In genomic region chr1:183004146-183004545, GRCh38 we compare ENCODE assay signal across 22 cellular contexts. TPM values are rescaled to one million over a fixed set of nuclear protein-coding genes. Genes with fewer than 3 reads are reported as not detected.
"Had no signal": no experiment of that assay in that cellular context is flagged by ENCODE, and none has a peak within 500 bp of the region (broad histone marks: within the 10 kb centered on the region; RNA-seq: fewer than 3 reads in every experiment).

No MANE protein-coding gene starts in this region.

- H3K9me3 ChIP-seq: upper lobe of left lung had no signal

- H3K36me3 Mint-ChIP-seq: activated CD4-positive, alpha-beta memory T cell treated with anti-CD3 and anti-CD28 coated beads for 36 hours; activated naive CD4-positive, alpha-beta T cell treated with anti-CD3 and anti-CD28 coated beads, Interleukin-2, amount 10 ng/mL, durations not matched to agents 7 days and 5 days; mesothelial cell of epicardium; natural killer cell had no signal

- H3K4me3 Mint-ChIP-seq: activated CD4-positive, alpha-beta memory T cell treated with anti-CD3 and anti-CD28 coated beads for 36 hours; activated naive CD4-positive, alpha-beta T cell treated with anti-CD3 and anti-CD28 coated beads, Interleukin-2, amount 10 ng/mL, durations not matched to agents 7 days and 5 days; mesothelial cell of epicardium; natural killer cell; T-helper 17 cell had no signal

- DNase-seq: activated CD4-positive, alpha-beta memory T cell treated with anti-CD3 and anti-CD28 coated beads for 36 hours; activated CD4-positive, alpha-beta T cell treated with anti-CD3 and anti-CD28 coated beads for 4 hours; activated CD4-positive, CD25-positive, alpha-beta regulatory T cell; activated effector memory CD4-positive, alpha-beta T cell treated with anti-CD3 and anti-CD28 coated beads, Interleukin-2, amount 50 U/mL, for 16 hours; activated naive CD4-positive, alpha-beta T cell treated with anti-CD3 and anti-CD28 coated beads, Interleukin-2, amount 10 ng/mL, durations not matched to agents 7 days and 5 days; activated T-cell treated with anti-CD3 and anti-CD28 coated beads for 4 hours; amygdala; foreskin keratinocyte; natural killer cell; stimulated activated CD4-positive, alpha-beta T cell treated with anti-CD3 and anti-CD28 coated beads, Interleukin-4, amount 100 ng/mL, for 1 hour; stimulated activated naive CD4-positive, alpha-beta T cell; SW 1271; T-helper 17 cell; upper lobe of left lung had no signal

- H3K4me3 ChIP-seq: cardiac muscle cell, lung, upper lobe of left lung had no signal

- H3K36me3 ChIP-seq: cardiac muscle cell, upper lobe of left lung had no signal

- H3K4me1 Mint-ChIP-seq: activated naive CD4-positive, alpha-beta T cell treated with anti-CD3 and anti-CD28 coated beads, Interleukin-2, amount 10 ng/mL, durations not matched to agents 7 days and 5 days; mesothelial cell of epicardium; natural killer cell; T-helper 17 cell had no signal

- H3K27ac Mint-ChIP-seq: activated CD4-positive, alpha-beta memory T cell treated with anti-CD3 and anti-CD28 coated beads for 36 hours; activated naive CD4-positive, alpha-beta T cell treated with anti-CD3 and anti-CD28 coated beads, Interleukin-2, amount 10 ng/mL, durations not matched to agents 7 days and 5 days; mesothelial cell of epicardium; natural killer cell; progenitor cell of endocrine pancreas; T-helper 17 cell had no signal

- H3K27me3 ChIP-seq: cardiac muscle cell, foreskin keratinocyte, upper lobe of left lung had no signal

- H3K9me3 Mint-ChIP-seq: activated CD4-positive, alpha-beta memory T cell treated with anti-CD3 and anti-CD28 coated beads for 36 hours; activated naive CD4-positive, alpha-beta T cell treated with anti-CD3 and anti-CD28 coated beads, Interleukin-2, amount 10 ng/mL, durations not matched to agents 7 days and 5 days; natural killer cell had no signal

- ATAC-seq: foreskin keratinocyte, natural killer cell, T-helper 17 cell had no signal

- H3K27ac ChIP-seq: cardiac muscle cell, epithelial cell of prostate, foreskin keratinocyte, upper lobe of left lung had no signal

RNA-seq across cellular contexts. Expression of gene SHCBP1L, which starts 51.2 kb away (rescaled TPM):
- total RNA-seq: activated CD4-positive, alpha-beta memory T cell treated with anti-CD3 and anti-CD28 coated beads for 36 hours; cardiac muscle cell; lung; mesothelial cell of epicardium; natural killer cell; osteocyte; progenitor cell of endocrine pancreas; T-helper 17 cell; upper lobe of left lung had no signal
- polyA plus RNA-seq: cardiac muscle cell, keratinocyte, lung, thymus had no signal
